Comparison of ENCODE assay signal across 22 cellular contexts in genomic region chr17:71849783-71850768, GRCh38.
DNase-seq lines count a peak whose midpoint lies in the region; ATAC-seq, FAIRE-seq and TF ChIP-seq lines count a peak whose summit lies in the region.
"Had no signal": no experiment of that assay in that cellular context is flagged by ENCODE, and none has a peak within 500 bp of the region (broad histone marks: within the 10 kb centered on the region; RNA-seq: fewer than 3 reads in every experiment).

No MANE protein-coding gene starts in this region.

- no peaks in the 10 kb centered on the region for H3K4me1 Mint-ChIP-seq in activated CD8-positive, alpha-beta T cell treated with anti-CD3 and anti-CD28 coated beads, Interleukin-2, amount 10 ng/mL, durations not matched to agents 7 days and 5 days (ENCODE audit: low read depth)
- H3K4me1 Mint-ChIP-seq: activated naive CD8-positive, alpha-beta T cell treated with anti-CD3 and anti-CD28 coated beads, Interleukin-2, amount 10 ng/mL, durations not matched to agents 7 days and 5 days; CD4-positive, CD25-positive, alpha-beta regulatory T cell had no signal

- H3K4me3 ChIP-seq in GM12865 (ENCODE audit: low read depth, low read length) (no peak overlapping the region), left lung (no peak overlapping the region)
- H3K4me3 ChIP-seq: hepatocyte, stomach had no signal

- peaks cover 4% of the 10 kb centered on the region for H3K9me3 Mint-ChIP-seq in activated CD8-positive, alpha-beta T cell treated with anti-CD3 and anti-CD28 coated beads, Interleukin-2, amount 10 ng/mL, durations not matched to agents 7 days and 5 days (ENCODE audit: insufficient read depth)
- H3K9me3 Mint-ChIP-seq: activated naive CD8-positive, alpha-beta T cell treated with anti-CD3 and anti-CD28 coated beads, Interleukin-2, amount 10 ng/mL, durations not matched to agents 7 days and 5 days had no signal

- DNase-seq in GM12865 (ENCODE audit: low read depth) (peak; percentile 62), HTR-8/SVneo (ENCODE audit: insufficient read length, low spot score) (no peak), DMS53 treated with DMSO at 0.1 percent for 48 hours (lab: John Stamatoyannopoulos, UW; ENCODE audit: unreplicated experiment) (no peak), left lung (no peak), NCI-H1436 treated with DMSO at 0.1 percent for 48 hours (lab: John Stamatoyannopoulos, UW) (no peak)
- no peak for DNase-seq in activated CD8-positive, alpha-beta T cell treated with anti-CD3 and anti-CD28 coated beads, Interleukin-2, amount 10 ng/mL, durations not matched to agents 7 days and 5 days
- DNase-seq: ACHN; activated CD4-positive, alpha-beta T cell treated with anti-CD3 and anti-CD28 coated beads, Interleukin-2, amount 50 U/mL, for 1 hour; activated naive CD8-positive, alpha-beta T cell treated with anti-CD3 and anti-CD28 coated beads, Interleukin-2, amount 10 ng/mL, durations not matched to agents 7 days and 5 days; activated T-cell treated with anti-CD3 and anti-CD28 coated beads for 4 hours; CD4-positive, CD25-positive, alpha-beta regulatory T cell; DND-41; effector CD8-positive, alpha-beta T cell; Karpas-422; NCI-H82; retina; stomach had no signal

- TF ChIP-seq CTCF in GM12865 (IDR thresholded peaks at IDR 0.05; ENCODE audit: insufficient read depth, low read depth, low read length, missing control alignments) (no peak), left lung (IDR thresholded peaks at IDR 0.05) (no peak)

- H3K27ac Mint-ChIP-seq in activated CD8-positive, alpha-beta T cell treated with anti-CD3 and anti-CD28 coated beads, Interleukin-2, amount 10 ng/mL, durations not matched to agents 7 days and 5 days, result no peak overlapping the region
- H3K27ac Mint-ChIP-seq: activated naive CD8-positive, alpha-beta T cell treated with anti-CD3 and anti-CD28 coated beads, Interleukin-2, amount 10 ng/mL, durations not matched to agents 7 days and 5 days; CD4-positive, CD25-positive, alpha-beta regulatory T cell had no signal

- intact Hi-C loops in left lung (cut with DNase I), result no loop called here

- CTCF ChIA-PET in activated CD8-positive, alpha-beta T cell treated with anti-CD3 and anti-CD28 coated beads, Interleukin-2, amount 10 ng/mL, durations not matched to agents 7 days and 5 days (lab: Charles Lee), result no interaction called here

- no peaks in the 10 kb centered on the region for H3K36me3 Mint-ChIP-seq in activated CD8-positive, alpha-beta T cell treated with anti-CD3 and anti-CD28 coated beads, Interleukin-2, amount 10 ng/mL, durations not matched to agents 7 days and 5 days (ENCODE audit: low read depth)
- H3K36me3 Mint-ChIP-seq: activated naive CD8-positive, alpha-beta T cell treated with anti-CD3 and anti-CD28 coated beads, Interleukin-2, amount 10 ng/mL, durations not matched to agents 7 days and 5 days; CD4-positive, CD25-positive, alpha-beta regulatory T cell had no signal

- H3K27me3 ChIP-seq in left lung, result no peaks in the 10 kb centered on the region
- H3K27me3 ChIP-seq: hepatocyte, stomach had no signal

- H3K4me3 Mint-ChIP-seq in activated CD8-positive, alpha-beta T cell treated with anti-CD3 and anti-CD28 coated beads, Interleukin-2, amount 10 ng/mL, durations not matched to agents 7 days and 5 days, result no peak overlapping the region
- H3K4me3 Mint-ChIP-seq: activated naive CD8-positive, alpha-beta T cell treated with anti-CD3 and anti-CD28 coated beads, Interleukin-2, amount 10 ng/mL, durations not matched to agents 7 days and 5 days; CD4-positive, CD25-positive, alpha-beta regulatory T cell had no signal

- POLR2A ChIA-PET in activated CD8-positive, alpha-beta T cell treated with anti-CD3 and anti-CD28 coated beads, Interleukin-2, amount 10 ng/mL, durations not matched to agents 7 days and 5 days (lab: Charles Lee), result interaction anchor here (0.6 kb wide), 1 partner anchor 1070 kb away, joined by 3 read pairs; no protein-coding TSS in a partner anchor

- H3K9me3 ChIP-seq in left lung, result no peaks in the 10 kb centered on the region
- H3K9me3 ChIP-seq: stomach had no signal

- no peak overlapping the region for H3K27ac ChIP-seq in left lung
- H3K27ac ChIP-seq: hepatocyte, stomach had no signal

- no peaks in the 10 kb centered on the region for H3K27me3 Mint-ChIP-seq in activated CD8-positive, alpha-beta T cell treated with anti-CD3 and anti-CD28 coated beads, Interleukin-2, amount 10 ng/mL, durations not matched to agents 7 days and 5 days (ENCODE audit: low read depth)
- H3K27me3 Mint-ChIP-seq: activated naive CD8-positive, alpha-beta T cell treated with anti-CD3 and anti-CD28 coated beads, Interleukin-2, amount 10 ng/mL, durations not matched to agents 7 days and 5 days; CD4-positive, CD25-positive, alpha-beta regulatory T cell had no signal

- H3K36me3 ChIP-seq in left lung, result no peaks in the 10 kb centered on the region
- H3K36me3 ChIP-seq: stomach had no signal

- FAIRE-seq in HTR-8/SVneo (lab: Jason Lieb, UNC), result peak; percentile 36
- FAIRE-seq: TTC549 had no signal

- no peaks in the 10 kb centered on the region for H3K4me1 ChIP-seq in left lung
- H3K4me1 ChIP-seq: stomach had no signal

- ATAC-seq in GM19043 (IDR thresholded peaks at IDR 0.05; ENCODE audit: low read depth, unreplicated experiment) (peak; percentile 44), HG02938 (IDR thresholded peaks at IDR 0.05; ENCODE audit: unreplicated experiment) (peak; percentile 82), left lung (no peak)
- ATAC-seq in activated CD8-positive, alpha-beta T cell treated with anti-CD3 and anti-CD28 coated beads, Interleukin-2, amount 10 ng/mL, durations not matched to agents 7 days and 5 days, result no peak
- ATAC-seq: Panc1 had no signal

Comparison
In these comparisons a context has a peak if more than half of its experiments do, and no peak if none do; other contexts are left out.
1. ATAC-seq: peak in GM19043 (single experiment) and HG02938 (single experiment); none in activated CD8-positive, alpha-beta T cell treated with anti-CD3 and anti-CD28 coated beads, Interleukin-2, amount 10 ng/mL, durations not matched to agents 7 days and 5 days (single experiment) and left lung (single experiment).